Comparison of ENCODE assay signal across 1 cellular context in genomic region chr16:70380205-70380918, GRCh38.
TF ChIP-seq lines count a peak whose summit lies in the region.

No MANE protein-coding gene starts in this region.

TF ChIP-seq in WTC11, 78 proteins besides CTCF, POLR2A, EP300 and RAD21 (continued from another document):
- no peak for TF ChIP-seq STAT6 (CRISPR knock-in tag; conservative IDR thresholded peaks at IDR 0.05; ENCODE audit: low read depth)
- TF ChIP-seq, protein P1, sequence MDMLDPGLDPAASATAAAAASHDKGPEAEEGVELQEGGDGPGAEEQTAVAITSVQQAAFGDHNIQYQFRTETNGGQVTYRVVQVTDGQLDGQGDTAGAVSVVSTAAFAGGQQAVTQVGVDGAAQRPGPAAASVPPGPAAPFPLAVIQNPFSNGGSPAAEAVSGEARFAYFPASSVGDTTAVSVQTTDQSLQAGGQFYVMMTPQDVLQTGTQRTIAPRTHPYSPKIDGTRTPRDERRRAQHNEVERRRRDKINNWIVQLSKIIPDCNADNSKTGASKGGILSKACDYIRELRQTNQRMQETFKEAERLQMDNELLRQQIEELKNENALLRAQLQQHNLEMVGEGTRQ (CRISPR knock-in tag; IDR thresholded peaks at IDR 0.05) = no peak
- TF ChIP-seq JAZF1 (CRISPR knock-in tag; IDR thresholded peaks at IDR 0.05) = no peak
- TF ChIP-seq MXD4 (CRISPR knock-in tag; IDR thresholded peaks at IDR 0.05; ENCODE audit: borderline replicate concordance) = no peak
- no peak for TF ChIP-seq RORB (CRISPR knock-in tag; IDR thresholded peaks at IDR 0.05)
- no peak for TF ChIP-seq ZNF416 (CRISPR knock-in tag; IDR thresholded peaks at IDR 0.05)
- TF ChIP-seq, protein P2, sequence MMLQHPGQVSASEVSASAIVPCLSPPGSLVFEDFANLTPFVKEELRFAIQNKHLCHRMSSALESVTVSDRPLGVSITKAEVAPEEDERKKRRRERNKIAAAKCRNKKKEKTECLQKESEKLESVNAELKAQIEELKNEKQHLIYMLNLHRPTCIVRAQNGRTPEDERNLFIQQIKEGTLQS (CRISPR knock-in tag; conservative IDR thresholded peaks at IDR 0.05) = no peak
- TF ChIP-seq ELF4 (CRISPR knock-in tag; IDR thresholded peaks at IDR 0.05; ENCODE audit: low read depth) = no peak
- no peak for TF ChIP-seq E2F4 (CRISPR knock-in tag; IDR thresholded peaks at IDR 0.05; ENCODE audit: borderline replicate concordance, low read depth)
- TF ChIP-seq, protein P3, sequence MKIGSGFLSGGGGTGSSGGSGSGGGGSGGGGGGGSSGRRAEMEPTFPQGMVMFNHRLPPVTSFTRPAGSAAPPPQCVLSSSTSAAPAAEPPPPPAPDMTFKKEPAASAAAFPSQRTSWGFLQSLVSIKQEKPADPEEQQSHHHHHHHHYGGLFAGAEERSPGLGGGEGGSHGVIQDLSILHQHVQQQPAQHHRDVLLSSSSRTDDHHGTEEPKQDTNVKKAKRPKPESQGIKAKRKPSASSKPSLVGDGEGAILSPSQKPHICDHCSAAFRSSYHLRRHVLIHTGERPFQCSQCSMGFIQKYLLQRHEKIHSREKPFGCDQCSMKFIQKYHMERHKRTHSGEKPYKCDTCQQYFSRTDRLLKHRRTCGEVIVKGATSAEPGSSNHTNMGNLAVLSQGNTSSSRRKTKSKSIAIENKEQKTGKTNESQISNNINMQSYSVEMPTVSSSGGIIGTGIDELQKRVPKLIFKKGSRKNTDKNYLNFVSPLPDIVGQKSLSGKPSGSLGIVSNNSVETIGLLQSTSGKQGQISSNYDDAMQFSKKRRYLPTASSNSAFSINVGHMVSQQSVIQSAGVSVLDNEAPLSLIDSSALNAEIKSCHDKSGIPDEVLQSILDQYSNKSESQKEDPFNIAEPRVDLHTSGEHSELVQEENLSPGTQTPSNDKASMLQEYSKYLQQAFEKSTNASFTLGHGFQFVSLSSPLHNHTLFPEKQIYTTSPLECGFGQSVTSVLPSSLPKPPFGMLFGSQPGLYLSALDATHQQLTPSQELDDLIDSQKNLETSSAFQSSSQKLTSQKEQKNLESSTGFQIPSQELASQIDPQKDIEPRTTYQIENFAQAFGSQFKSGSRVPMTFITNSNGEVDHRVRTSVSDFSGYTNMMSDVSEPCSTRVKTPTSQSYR (CRISPR knock-in tag; IDR thresholded peaks at IDR 0.05) = no peak
- TF ChIP-seq TCF7 (CRISPR knock-in tag; IDR thresholded peaks at IDR 0.05; ENCODE audit: low read depth) = no peak
- TF ChIP-seq, protein P4, sequence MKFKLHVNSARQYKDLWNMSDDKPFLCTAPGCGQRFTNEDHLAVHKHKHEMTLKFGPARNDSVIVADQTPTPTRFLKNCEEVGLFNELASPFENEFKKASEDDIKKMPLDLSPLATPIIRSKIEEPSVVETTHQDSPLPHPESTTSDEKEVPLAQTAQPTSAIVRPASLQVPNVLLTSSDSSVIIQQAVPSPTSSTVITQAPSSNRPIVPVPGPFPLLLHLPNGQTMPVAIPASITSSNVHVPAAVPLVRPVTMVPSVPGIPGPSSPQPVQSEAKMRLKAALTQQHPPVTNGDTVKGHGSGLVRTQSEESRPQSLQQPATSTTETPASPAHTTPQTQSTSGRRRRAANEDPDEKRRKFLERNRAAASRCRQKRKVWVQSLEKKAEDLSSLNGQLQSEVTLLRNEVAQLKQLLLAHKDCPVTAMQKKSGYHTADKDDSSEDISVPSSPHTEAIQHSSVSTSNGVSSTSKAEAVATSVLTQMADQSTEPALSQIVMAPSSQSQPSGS (CRISPR knock-in tag; IDR thresholded peaks at IDR 0.05; ENCODE audit: borderline replicate concordance, low read depth) = no peak
- 0 out of 2 replicates have a peak, but pooled peaks have one; percentile 18 for TF ChIP-seq E2F5 (CRISPR knock-in tag; IDR thresholded peaks at IDR 0.05)
- no peak for TF ChIP-seq TEAD1 (CRISPR knock-in tag; IDR thresholded peaks at IDR 0.05)
- TF ChIP-seq IRF2 (CRISPR knock-in tag; IDR thresholded peaks at IDR 0.05; ENCODE audit: borderline replicate concordance, low read depth) = no peak
- TF ChIP-seq, protein P5, sequence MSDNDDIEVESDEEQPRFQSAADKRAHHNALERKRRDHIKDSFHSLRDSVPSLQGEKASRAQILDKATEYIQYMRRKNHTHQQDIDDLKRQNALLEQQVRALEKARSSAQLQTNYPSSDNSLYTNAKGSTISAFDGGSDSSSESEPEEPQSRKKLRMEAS (CRISPR knock-in tag; IDR thresholded peaks at IDR 0.05) = no peak
- no peak for TF ChIP-seq ZSCAN18 (CRISPR knock-in tag; IDR thresholded peaks at IDR 0.05)
- 0 out of 2 replicates have a peak, but pooled peaks have one; percentile 9 for TF ChIP-seq E2F1 (CRISPR knock-in tag; IDR thresholded peaks at IDR 0.05)
- TF ChIP-seq NR2C2 (CRISPR knock-in tag; IDR thresholded peaks at IDR 0.05) = no peak
TF ChIP-seq in WTC11: peak in this region for 5.
